ENCODE assay signal across 8 cellular contexts in the genomic region with DNA sequence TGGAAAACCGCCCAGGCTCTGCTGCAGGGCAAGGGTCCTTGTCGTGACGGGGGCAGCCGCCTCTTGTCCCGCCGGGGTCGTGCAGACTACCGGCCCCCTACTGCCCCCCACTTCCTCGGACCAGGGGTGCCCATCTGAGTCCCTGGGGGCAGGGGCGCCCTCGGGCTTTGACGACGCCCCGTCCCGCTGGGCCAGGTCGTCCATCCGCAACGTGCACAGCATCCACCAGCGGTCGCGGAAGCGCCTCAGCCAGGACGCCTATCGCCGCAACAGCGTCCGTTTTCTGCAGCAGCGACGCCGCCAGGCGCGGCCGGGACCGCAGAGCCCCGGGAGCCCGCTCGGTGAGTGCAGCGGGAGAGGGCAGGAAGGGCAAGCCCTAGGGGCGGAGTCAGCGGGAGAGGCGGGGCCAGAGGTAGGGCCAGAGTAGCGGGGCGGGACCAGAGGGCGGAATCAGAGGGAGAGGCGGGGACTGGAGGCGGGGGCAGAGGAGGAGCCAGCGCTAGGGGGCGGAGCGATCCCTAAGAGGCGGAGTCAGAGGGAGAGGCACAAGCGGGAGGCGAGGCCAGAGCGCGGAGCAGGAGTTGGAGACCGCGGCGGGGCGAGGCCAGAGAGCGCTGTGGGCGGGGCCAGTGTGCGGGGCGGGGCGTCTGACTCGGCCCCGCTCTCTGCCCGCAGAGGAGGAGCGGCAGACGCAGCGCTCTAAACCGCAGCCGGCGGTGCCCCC.
A peak's percentile ranks its signal among the peaks of the same experiment; 100 is the strongest.
DNase-seq lines count a peak whose midpoint lies in the region; ATAC-seq, FAIRE-seq and TF ChIP-seq lines count a peak whose summit lies in the region.
"Not testable (repeated sequence)": the region's sequence is repeated elsewhere in the genome, so short reads cannot be mapped to it uniquely, and the experiment has no call there.

No MANE protein-coding gene starts in this region.

- FAIRE-seq in HepG2 (lab: Jason Lieb, UNC) = not testable (repeated sequence)

- H3K4me2 ChIP-seq in KMS-11 = 0 out of 2 replicates have a peak overlapping the region, but pooled peaks have one; percentile 25
- H3K4me2 ChIP-seq in HepG2 (ENCODE audit: low read depth, low read length) = not testable (repeated sequence)

- DNase-seq in activated CD8-positive, alpha-beta memory T cell treated with anti-CD3 and anti-CD28 coated beads for 4 hours (ENCODE audit: low read depth in 2 of 2) = peak; percentile 76 to 81
- DNase-seq in cardiac fibroblast (ENCODE audit: low read depth in 2 of 2); HepG2 (ENCODE audit: low spot score): not testable (repeated sequence)
- DNase-seq in stimulated activated CD4-positive, alpha-beta T cell treated with anti-CD3 and anti-CD28 coated beads, Interleukin-15, amount 100 ng/mL, for 24 hours = peak; percentile 93
- DNase-seq in type B pancreatic cell (ENCODE audit: extremely low spot score, unreplicated experiment) = peak; percentile 85

- TF ChIP-seq RAD21 in HepG2 (CRISPR knock-in tag; IDR thresholded peaks at IDR 0.05) = not testable (repeated sequence)

- H3K27me3 Mint-ChIP-seq in type B pancreatic cell = not testable (repeated sequence)

- H3K27ac Mint-ChIP-seq in type B pancreatic cell = not testable (repeated sequence)

- intact Hi-C loops in HepG2 (cut with micrococcal nuclease; ENCODE audit: unreplicated experiment) = not testable (repeated sequence)

- H3K4me1 Mint-ChIP-seq in type B pancreatic cell (ENCODE audit: unreplicated experiment) = not testable (repeated sequence)

- not testable (repeated sequence) for H3K4me3 Mint-ChIP-seq in type B pancreatic cell

- H3K27me3 ChIP-seq in KMS-11 (ENCODE audit: insufficient read depth, low read depth); HepG2 (ENCODE audit: control insufficient read depth in 1 of 2, insufficient read depth in 2 of 2, low read length in 2 of 2): not testable (repeated sequence)

- POLR2A ChIA-PET in HepG2 (lab: Yijun Ruan, JAX) = not testable (repeated sequence)

- not testable (repeated sequence) for TF ChIP-seq POLR2A in HepG2 (IDR thresholded peaks at IDR 0.05; ENCODE audit: insufficient read depth in 1 of 2, low read depth in 2 of 2, low read length in 2 of 2)

- not testable (repeated sequence) for H3K27ac ChIP-seq in KMS-11; HepG2 (ENCODE audit: extremely low read length, insufficient read depth, low read length)

- peak; percentile 89 for ATAC-seq in GM19025 (IDR thresholded peaks at IDR 0.05; ENCODE audit: low read depth, unreplicated experiment)
- peak; percentile 90 for ATAC-seq in HG02798 (IDR thresholded peaks at IDR 0.05; ENCODE audit: poor library complexity, unreplicated experiment)
- peak; percentile 93 for ATAC-seq in HepG2

- TF ChIP-seq CTCF in KMS-11 (conservative IDR thresholded peaks at IDR 0.05; ENCODE audit: low read depth, low read length); cardiac fibroblast (IDR thresholded peaks at IDR 0.05; ENCODE audit: low read depth, low read length); HepG2 (CRISPR knock-in tag; IDR thresholded peaks at IDR 0.05); type B pancreatic cell (conservative IDR thresholded peaks at IDR 0.05): not testable (repeated sequence)

- in situ Hi-C loops in HepG2 (cut with HindIII; ENCODE audit: extremely low pct_ligation_motif_present, low pct_unique_long_range_greater_than_20kb) = not testable (repeated sequence)

- not testable (repeated sequence) for H3K4me3 ChIP-seq in KMS-11 (IDR thresholded peaks at IDR 0.05; ENCODE audit: insufficient read depth, low read depth, low read length)
- H3K4me3 ChIP-seq in cardiac fibroblast (replicated peaks in 1 of 2; ENCODE audit: low read depth in 2 of 2, low read length in 2 of 2) = peak overlapping the region; percentile 19 to 43
- H3K4me3 ChIP-seq in HepG2 (replicated peaks in 1 of 3; ENCODE audit: insufficient read depth in 1 of 3, low read depth in 2 of 3, low read length in 3 of 3) = peak overlapping the region in 1 of 3 experiments; percentile 20; a peak in 2 of 6 replicates

- not testable (repeated sequence) for BruUV-seq in HepG2 (replicated peaks; lab: Mats Ljungman, UMichigan)

- WGBS in HepG2 (ENCODE audit: low lambda C conversion rate) = no CpG with 5 or more reads among the region's 72 CpGs

- not testable (repeated sequence) for H3K9ac ChIP-seq in KMS-11; HepG2 (ENCODE audit: insufficient read depth, low read depth, low read length)

- CTCF ChIA-PET in HepG2 (lab: Yijun Ruan, JAX; ENCODE audit: low intra/inter-chr PET ratio, low total read pairs) = not testable (repeated sequence)

- not testable (repeated sequence) for H4K20me1 ChIP-seq in KMS-11 (ENCODE audit: insufficient read depth); HepG2 (ENCODE audit: insufficient read depth, low read length)

- H3K9me3 ChIP-seq in HepG2 (ENCODE audit: low read length) = not testable (repeated sequence)

- H3K79me2 ChIP-seq in KMS-11 (ENCODE audit: insufficient read depth, low read depth); HepG2 (ENCODE audit: insufficient read depth, low read length): not testable (repeated sequence)

- not testable (repeated sequence) for H3K9me3 Mint-ChIP-seq in type B pancreatic cell

- TF ChIP-seq EP300 in HepG2 (IDR thresholded peaks at IDR 0.05; ENCODE audit: low read depth in 2 of 2, low read length in 2 of 2); HepG2 (CRISPR knock-in tag; IDR thresholded peaks at IDR 0.05; ENCODE audit: borderline replicate concordance): not testable (repeated sequence)

- H3K36me3 ChIP-seq in KMS-11 (ENCODE audit: insufficient read depth); HepG2 (replicated peaks in 1 of 2; ENCODE audit: control insufficient read depth in 1 of 2, insufficient read depth in 2 of 2, low read length in 2 of 2): not testable (repeated sequence)

- not testable (repeated sequence) for H3K36me3 Mint-ChIP-seq in type B pancreatic cell

- not testable (repeated sequence) for H3K4me1 ChIP-seq in KMS-11 (ENCODE audit: low read depth, poor library complexity, severe bottlenecking); HepG2 (ENCODE audit: insufficient read depth, low read length)

- H2AFZ ChIP-seq in KMS-11 (ENCODE audit: low read depth) = peak overlapping the region; percentile 44; the same call in 1 of the 2 replicates
- H2AFZ ChIP-seq in HepG2 (ENCODE audit: low read length) = not testable (repeated sequence)

TF ChIP-seq in HepG2, 621 proteins besides CTCF, POLR2A, EP300 and RAD21:
- peak; percentile 22; the same call in 1 of the 2 replicates for TF ChIP-seq GABPB1 (CRISPR knock-in tag; IDR thresholded peaks at IDR 0.05)
- TF ChIP-seq ZNF777 (CRISPR knock-in tag; IDR thresholded peaks at IDR 0.05) = peak; percentile 47; the same call in 1 of the 2 replicates
TF ChIP-seq in HepG2: peak in this region for 2; not testable (repeated sequence) for 619.
